ENCODE assay signal across 8 cellular contexts in the genomic region with DNA sequence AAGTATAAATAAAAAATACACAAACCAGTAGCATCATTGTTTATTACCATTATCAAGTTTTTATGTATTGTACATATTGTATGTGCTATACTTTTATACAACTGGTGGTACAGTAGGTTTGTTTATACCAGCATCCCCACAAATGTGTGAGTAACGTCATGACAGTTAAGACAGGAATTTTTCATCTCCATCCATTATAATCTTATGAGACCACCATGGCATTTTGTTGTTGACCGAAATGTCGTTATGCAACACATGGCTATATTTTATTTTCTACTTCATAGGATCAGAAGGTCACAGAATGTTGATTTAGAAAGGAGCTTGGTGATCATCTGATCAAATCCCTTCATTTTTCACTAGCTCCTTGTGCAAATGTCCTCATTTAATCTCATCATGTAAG.
"Had no signal": no experiment of that assay in that cellular context is flagged by ENCODE, and none has a peak within 500 bp of the region (broad histone marks: within the 10 kb centered on the region; RNA-seq: fewer than 3 reads in every experiment).

No MANE protein-coding gene starts in this region.

- H3K4me1 Mint-ChIP-seq: IgD-negative memory B cell had no signal

- H3K4me3 Mint-ChIP-seq: HFFc6 had no signal

- DNase-seq: GM23248, GOT3, H7, HFFc6 had no signal

- H3K4me1 ChIP-seq: HAP-1 had no signal

- H3K36me3 ChIP-seq: HAP-1 had no signal

- FAIRE-seq: HepG2 had no signal

- H3K9ac ChIP-seq: GM23248 had no signal

- H3K36me3 Mint-ChIP-seq: IgD-negative memory B cell had no signal

- H2AFZ ChIP-seq: GM23248 had no signal

- H3K9me3 ChIP-seq: HAP-1 had no signal

- H3K27ac Mint-ChIP-seq: HFFc6, IgD-negative memory B cell had no signal

- H3K27ac ChIP-seq: GM23248, HL-60 had no signal

- H3K4me3 ChIP-seq: GM23248, HAP-1 had no signal
